1 cellular context compared by ENCODE assay signal in the genomic region with DNA sequence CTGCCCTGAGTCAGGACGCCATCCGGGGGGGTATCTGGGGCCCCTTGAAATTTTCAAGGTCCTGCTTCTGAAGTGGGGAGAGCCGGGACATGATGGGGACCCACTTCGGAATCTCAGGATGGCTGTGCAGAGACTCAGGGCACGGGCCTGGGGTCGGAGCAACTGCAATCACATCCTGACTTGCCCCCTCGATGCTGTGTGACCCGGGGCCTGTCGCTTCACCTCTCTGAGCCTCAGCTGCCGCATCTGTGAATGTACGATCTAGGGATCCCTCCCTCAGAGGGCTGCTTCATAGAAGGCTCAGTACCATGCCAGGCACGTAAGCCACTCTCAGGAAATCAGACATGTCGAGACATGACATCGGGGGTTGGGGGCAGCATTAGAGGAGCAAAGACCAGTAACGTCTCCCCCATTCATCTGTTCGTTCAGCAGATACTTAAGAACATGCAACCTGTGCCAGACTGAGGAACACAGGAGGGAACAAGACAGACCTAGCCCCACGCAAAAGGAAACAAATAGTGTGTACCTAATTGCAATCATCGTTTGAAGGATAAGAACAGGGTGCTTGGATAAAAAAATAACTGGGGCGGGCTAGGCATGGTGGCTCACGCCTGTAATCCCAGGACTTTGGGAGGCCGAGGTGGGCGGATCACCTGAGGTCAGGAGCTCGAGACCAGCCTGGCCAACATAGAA.
TF ChIP-seq lines count a peak whose summit lies in the region.

No MANE protein-coding gene starts in this region.

TF ChIP-seq in HepG2, 621 proteins besides CTCF, POLR2A, EP300 and RAD21 (continued from another document):
- TF ChIP-seq HDAC6 (IDR thresholded peaks at IDR 0.05; ENCODE audit: low read depth, low read length) (no peak), ISX (CRISPR knock-in tag; conservative IDR thresholded peaks at IDR 0.05) (peak; percentile 6; the same call in 1 of the 2 replicates), MTF2 (CRISPR knock-in tag; IDR thresholded peaks at IDR 0.05; ENCODE audit: borderline replicate concordance) (peak; percentile 48; the same call in 1 of the 2 replicates)
